ENCODE assay signal across 18 cellular contexts in the genomic region with DNA sequence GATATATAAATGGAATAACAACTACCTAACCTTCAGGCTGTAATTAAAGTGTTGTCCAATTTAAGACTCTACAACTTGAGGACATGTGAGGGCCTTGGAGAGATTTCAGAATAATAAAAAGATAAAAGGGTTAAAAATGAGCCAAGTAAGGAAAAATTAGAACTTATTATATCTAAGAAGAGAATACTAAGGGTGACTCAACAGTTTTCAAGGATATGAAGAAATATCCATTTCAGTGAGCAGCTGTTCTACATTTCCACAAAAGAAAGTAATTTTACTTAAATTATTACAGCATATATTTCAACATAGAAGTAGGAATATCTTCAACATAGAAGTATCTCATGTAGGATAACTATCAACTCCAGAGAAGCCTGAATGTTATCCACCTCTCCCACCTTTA. TPM values are rescaled to one million over a fixed set of nuclear protein-coding genes. Genes with fewer than 3 reads are reported as not detected.
DNase-seq lines count a peak whose midpoint lies in the region; FAIRE-seq and TF ChIP-seq lines count a peak whose summit lies in the region.
"Had no signal": no experiment of that assay in that cellular context is flagged by ENCODE, and none has a peak within 500 bp of the region (broad histone marks: within the 10 kb centered on the region; RNA-seq: fewer than 3 reads in every experiment).

No MANE protein-coding gene starts in this region.

- H3K27ac ChIP-seq in right atrium auricular region, result no peak overlapping the region
- H3K27ac ChIP-seq: psoas muscle had no signal

- FAIRE-seq in D721Med (lab: Jason Lieb, UNC), result no peak
- FAIRE-seq: islet of Langerhans, RCC 7860 had no signal

- H3K4me3 ChIP-seq in skeletal muscle satellite cell (ENCODE audit: low read length), result no peak overlapping the region
- H3K4me3 ChIP-seq in right atrium auricular region, result no peak overlapping the region
- H3K4me3 ChIP-seq: psoas muscle had no signal

- DNase-seq in SIG-M5 treated with dmso at 0.1 percent for 504 hours (lab: John Stamatoyannopoulos, UW; ENCODE audit: unreplicated experiment), result peak; percentile 40
- no peak for DNase-seq in SIG-M5 (lab: John Stamatoyannopoulos, UW)
- peak; percentile 63 for DNase-seq in LHCN-M2 (ENCODE audit: low read depth)
- peak; percentile 59 for DNase-seq in dedifferentiated amniotic fluid mesenchymal stem cell (ENCODE audit: extremely low spot score)
- no peak for DNase-seq in stimulated activated CD4-positive, alpha-beta T cell treated with anti-CD3 and anti-CD28 coated beads, Interleukin-2, amount 100 ng/mL, for 48 hours
- no peak for DNase-seq in right atrium auricular region (ENCODE audit: low spot score)
- DNase-seq in D721Med (ENCODE audit: insufficient read length, low spot score), result no peak
- DNase-seq: activated CD4-positive, CD25-positive, alpha-beta regulatory T cell treated with anti-CD3 and anti-CD28 coated beads, Interleukin-2, amount 50 U/mL, for 72 hours; Caco-2; mammary epithelial cell; NCI-H1105 treated with DMSO at 0.1 percent for 48 hours; psoas muscle; stimulated activated naive CD4-positive, alpha-beta T cell treated with Interleukin-2 at 50 U/mL for 16 hours; T-helper 1 cell had no signal

- no peaks in the 10 kb centered on the region for H3K27me3 ChIP-seq in skeletal muscle satellite cell (ENCODE audit: control insufficient read depth, insufficient read depth, low read length)
- no peaks in the 10 kb centered on the region for H3K27me3 ChIP-seq in right atrium auricular region

- H3K9me3 ChIP-seq in skeletal muscle satellite cell (replicated peaks; ENCODE audit: low read length), result no peaks in the 10 kb centered on the region
- no peaks in the 10 kb centered on the region for H3K9me3 ChIP-seq in right atrium auricular region
- H3K9me3 ChIP-seq: Caco-2, psoas muscle had no signal

- H3K4me1 ChIP-seq in skeletal muscle satellite cell (ENCODE audit: control insufficient read depth, insufficient read depth, low read length) (peaks cover 11% of the 10 kb centered on the region), right atrium auricular region (no peaks in the 10 kb centered on the region)
- H3K4me1 ChIP-seq: psoas muscle had no signal

- H3K4me2 ChIP-seq in skeletal muscle satellite cell (ENCODE audit: low read length), result peak overlapping the region; percentile 17

- H3K36me3 ChIP-seq in skeletal muscle satellite cell (ENCODE audit: insufficient read depth, low read length) (peaks cover 16% of the 10 kb centered on the region), right atrium auricular region (peaks cover 13% of the 10 kb centered on the region)

- H3K9ac ChIP-seq in skeletal muscle satellite cell (ENCODE audit: low read depth, low read length), result peak overlapping the region; percentile 48

- TF ChIP-seq CTCF in right atrium auricular region (IDR thresholded peaks at IDR 0.05) (no peak), D721Med (IDR thresholded peaks at IDR 0.05; ENCODE audit: insufficient read depth, missing control alignments) (no peak)

RNA-seq across cellular contexts. Expression of gene SNX12, which starts 11.3 kb away (rescaled TPM):
- total RNA-seq in LHCN-M2 (2014; rRNA removed) (72.2 and 88.6 TPM in 2 replicates), right atrium auricular region (10 to 100 TPM; 30.8 to 40.1 TPM)
- 95.6 TPM for polyA plus RNA-seq in LHCN-M2 (2012)
- 48.9 and 55.0 TPM in 2 replicates for total RNA-seq in skeletal muscle satellite cell (2012; rRNA removed)

RNA-seq across cellular contexts. Expression of gene FOXO4, which starts 38.8 kb away (rescaled TPM):
- total RNA-seq in LHCN-M2 (2014; rRNA removed) (0.77 and 2.2 TPM in 2 replicates), right atrium auricular region (10 to 100 TPM; 12.4 to 17.0 TPM)
- 1.2 TPM for polyA plus RNA-seq in LHCN-M2 (2012)
- total RNA-seq in skeletal muscle satellite cell (2012; rRNA removed), result 1.8 and 2.2 TPM in 2 replicates

RNA-seq across cellular contexts. Expression of gene CXorf65, which starts 49.7 kb away (rescaled TPM):
- total RNA-seq in LHCN-M2 (2014; rRNA removed) (not detected in 2 replicates), right atrium auricular region (not detected)
- not detected for polyA plus RNA-seq in LHCN-M2 (2012)
- not detected in 2 replicates for total RNA-seq in skeletal muscle satellite cell (2012; rRNA removed)
- total RNA-seq: A172, Caco-2, mammary epithelial cell, psoas muscle had no signal
- polyA plus RNA-seq: mammary epithelial cell, psoas muscle had no signal

RNA-seq across cellular contexts. Expression of gene IL2RG, which starts 54.5 kb away (rescaled TPM):
- total RNA-seq in LHCN-M2 (2014; rRNA removed) (not detected in 2 replicates), right atrium auricular region (1 to 10 TPM in 1 of 2 donors, not detected in 1; 4.2 TPM)
- polyA plus RNA-seq in LHCN-M2 (2012), result 0.32 TPM
- total RNA-seq in skeletal muscle satellite cell (2012; rRNA removed), result not detected in 2 replicates
- total RNA-seq: mammary epithelial cell had no signal
- polyA plus RNA-seq: mammary epithelial cell had no signal

Comparison
In these comparisons a context has a peak if more than half of its experiments do, and no peak if none do; other contexts are left out.
1. DNase-seq: peak in SIG-M5 treated with dmso at 0.1 percent for 504 hours (single experiment), LHCN-M2 (single experiment) and dedifferentiated amniotic fluid mesenchymal stem cell (single experiment); none in SIG-M5 (single experiment), stimulated activated CD4-positive, alpha-beta T cell treated with anti-CD3 and anti-CD28 coated beads, Interleukin-2, amount 100 ng/mL, for 48 hours (0 of 2), right atrium auricular region (single experiment) and D721Med (single experiment).